8 cellular contexts compared by ENCODE assay signal in the genomic region with DNA sequence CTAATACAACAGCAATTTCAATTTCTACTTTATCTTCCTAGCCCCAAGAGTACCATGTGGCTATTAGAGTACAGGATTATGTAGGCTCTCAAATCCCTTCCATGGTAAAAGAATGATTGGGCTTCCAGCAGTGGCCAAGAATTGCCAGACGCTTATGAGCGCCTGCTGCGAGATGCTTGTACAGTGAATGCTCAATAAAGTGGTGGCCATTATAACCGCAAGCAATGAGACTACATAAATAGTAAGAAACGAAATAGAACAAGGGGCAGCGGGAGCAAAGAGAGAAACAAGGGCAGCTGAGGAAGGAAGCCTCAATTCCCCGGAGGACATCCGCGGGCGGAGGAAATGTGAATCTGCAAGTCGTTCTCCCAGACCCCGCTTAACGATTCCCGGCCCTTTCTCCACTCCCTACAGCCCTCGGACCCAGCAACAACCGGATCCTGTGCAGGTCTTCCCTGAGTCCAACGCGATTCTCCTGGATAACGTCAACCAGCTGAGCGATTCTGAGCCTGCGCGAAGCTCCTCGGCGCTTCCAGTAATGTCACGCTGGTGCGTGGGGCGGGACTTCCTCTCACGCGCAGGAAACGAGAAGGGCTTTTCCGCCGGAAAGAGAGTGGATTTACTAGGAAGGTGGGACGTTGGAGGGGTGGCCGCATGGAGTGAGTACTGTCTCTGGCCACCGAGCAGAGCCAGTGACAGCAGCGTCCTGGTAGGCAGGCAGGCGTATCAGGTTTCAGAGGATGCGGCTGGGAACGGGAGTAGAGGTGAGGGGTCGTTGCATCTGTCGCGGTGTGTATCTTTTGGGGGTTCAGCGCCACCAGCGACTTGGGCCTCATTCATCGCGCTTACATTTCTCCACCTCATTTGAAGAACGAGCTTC. TPM values are rescaled to one million over a fixed set of nuclear protein-coding genes. Genes with fewer than 3 reads are reported as not detected.
DNase-seq lines count a peak whose midpoint lies in the region; ATAC-seq and TF ChIP-seq lines count a peak whose summit lies in the region.

No MANE protein-coding gene starts in this region.

- H3K4me3 ChIP-seq in KMS-11 (IDR thresholded peaks at IDR 0.05; ENCODE audit: insufficient read depth, low read depth, low read length) (peak overlapping the region; percentile 54), Panc1 (ENCODE audit: low read depth in 2 of 2, low read length in 2 of 2) (peak overlapping the region; percentile 93 to 97), esophagus muscularis mucosa (peak overlapping the region; percentile 70 to 93 (median 82)), muscle layer of duodenum (ENCODE audit: low read depth in 1 of 2, low read length in 2 of 2) (peak overlapping the region; percentile 82 to 95)

- no peak for TF ChIP-seq EP300 in esophagus muscularis mucosa (IDR thresholded peaks at IDR 0.05)

- H3K9ac ChIP-seq in KMS-11 = peak overlapping the region; percentile 61; the same call in 1 of the 2 replicates

- CTCF ChIA-PET in Panc1 (lab: Charles Lee) = no interaction called here

- peak overlapping the region; percentile 86 for H3K27ac Mint-ChIP-seq in activated T-cell treated with anti-CD3 and anti-CD28 coated beads, Interleukin-2, amount 50 U/mL, for 72 hours

- H3K9me3 ChIP-seq in Panc1 (ENCODE audit: control insufficient read depth, insufficient read depth, low read depth, low read length) (no peaks in the 10 kb centered on the region), esophagus muscularis mucosa (no peaks in the 10 kb centered on the region), muscle layer of duodenum (ENCODE audit: control insufficient read depth in 1 of 2, low read length in 2 of 2) (no peaks in the 10 kb centered on the region)

- peaks cover 14 to 19% of the 10 kb centered on the region in 2 donors for H3K36me3 Mint-ChIP-seq in activated T-cell treated with anti-CD3 and anti-CD28 coated beads, Interleukin-2, amount 50 U/mL, for 72 hours (ENCODE audit: insufficient read depth in 2 of 2)

- no peaks in the 10 kb centered on the region for H3K9me3 Mint-ChIP-seq in activated T-cell treated with anti-CD3 and anti-CD28 coated beads, Interleukin-2, amount 50 U/mL, for 72 hours

- H3K4me1 Mint-ChIP-seq in activated T-cell treated with anti-CD3 and anti-CD28 coated beads, Interleukin-2, amount 50 U/mL, for 72 hours (ENCODE audit: low read depth) = peaks cover 63% of the 10 kb centered on the region

- no peaks in the 10 kb centered on the region for H3K27me3 Mint-ChIP-seq in activated T-cell treated with anti-CD3 and anti-CD28 coated beads, Interleukin-2, amount 50 U/mL, for 72 hours (ENCODE audit: low read depth)

- H3K27ac ChIP-seq in KMS-11 (peak overlapping the region; percentile 53), Panc1 (ENCODE audit: low read length) (peak overlapping the region; percentile 97), esophagus muscularis mucosa (replicated peaks in 1 of 4) (peak overlapping the region; percentile 87 to 90 (median 89)), muscle layer of duodenum (ENCODE audit: low read length) (peak overlapping the region; percentile 99)

- peaks cover 23% of the 10 kb centered on the region for H3K4me1 ChIP-seq in KMS-11 (ENCODE audit: low read depth, poor library complexity, severe bottlenecking)
- H3K4me1 ChIP-seq in Panc1 (ENCODE audit: control insufficient read depth, insufficient read depth, low read length) = peaks cover 12% of the 10 kb centered on the region
- peaks cover 17 to 44% (median 24%) of the 10 kb centered on the region in 4 donors for H3K4me1 ChIP-seq in esophagus muscularis mucosa
- peaks cover 14 to 15% of the 10 kb centered on the region in 2 donors for H3K4me1 ChIP-seq in muscle layer of duodenum (ENCODE audit: control insufficient read depth in 1 of 2, insufficient read depth in 2 of 2, low read length in 2 of 2)

- TSS peak; percentile 97 for BruUV-seq in Panc1 (replicated peaks; lab: Mats Ljungman, UMichigan)

- H2AFZ ChIP-seq in KMS-11 (ENCODE audit: low read depth) = peak overlapping the region; percentile 87

- H3K36me3 ChIP-seq in KMS-11 (ENCODE audit: insufficient read depth) (peaks cover 8% of the 10 kb centered on the region; the same call in 1 of the 2 replicates), Panc1 (ENCODE audit: control insufficient read depth, insufficient read depth, low read length) (peaks cover 8% of the 10 kb centered on the region), esophagus muscularis mucosa (peaks cover 6 to 26% (median 12%) of the 10 kb centered on the region in 4 donors), muscle layer of duodenum (ENCODE audit: control insufficient read depth in 1 of 2, insufficient read depth in 2 of 2, low read length in 2 of 2) (peaks cover 8 to 20% of the 10 kb centered on the region in 2 donors)

- in situ Hi-C loops in Panc1 (cut with HindIII; ENCODE audit: low pct_unique_long_range_greater_than_20kb, low sequenced_read_pairs) = no loop called here

- H3K27me3 ChIP-seq in KMS-11 (ENCODE audit: insufficient read depth, low read depth) (no peaks in the 10 kb centered on the region), Panc1 (ENCODE audit: control insufficient read depth, insufficient read depth, low read length) (no peaks in the 10 kb centered on the region), esophagus muscularis mucosa (no peaks in the 10 kb centered on the region), muscle layer of duodenum (ENCODE audit: low read depth, low read length) (no peaks in the 10 kb centered on the region)

- TF ChIP-seq CTCF in KMS-11 (conservative IDR thresholded peaks at IDR 0.05; ENCODE audit: low read depth, low read length) (0 out of 2 replicates have a peak, but pooled peaks have one; percentile 11), Panc1 (IDR thresholded peaks at IDR 0.05) (no peak), esophagus muscularis mucosa (IDR thresholded peaks at IDR 0.05) (peak in 1 of 3 experiments; percentile 8)

- H3K79me2 ChIP-seq in KMS-11 (ENCODE audit: insufficient read depth, low read depth) = peaks cover 41% of the 10 kb centered on the region

- peak; percentile 56 for TF ChIP-seq POLR2A in esophagus muscularis mucosa (IDR thresholded peaks at IDR 0.05; ENCODE audit: low read depth)

- peak overlapping the region; percentile 92 to 93 for H3K4me3 Mint-ChIP-seq in activated T-cell treated with anti-CD3 and anti-CD28 coated beads, Interleukin-2, amount 50 U/mL, for 72 hours

- 0% methylated on average over 47 of the region's 47 CpGs for WGBS in esophagus muscularis mucosa

- no peaks in the 10 kb centered on the region; the same call in 1 of the 2 replicates for H4K20me1 ChIP-seq in KMS-11 (ENCODE audit: insufficient read depth)

- POLR2A ChIA-PET in Panc1 (lab: Charles Lee) = interaction anchor here (0.8 to 1.3 kb wide), 3 partner anchors 17 to 31 kb away, joined by 3 to 4 read pairs (median 4); no protein-coding TSS in a partner anchor

- peak overlapping the region; percentile 93 for H3K4me2 ChIP-seq in KMS-11

- DNase-seq in DMS79 (lab: John Stamatoyannopoulos, UW) (peak; percentile 66), Panc1 (ENCODE audit: low read depth, low spot score) (peak; percentile 85), esophagus muscularis mucosa (ENCODE audit: extremely low spot score) (peak; percentile 96)
- peak; percentile 87 for DNase-seq in activated T-cell treated with anti-CD3 and anti-CD28 coated beads, Interleukin-2, amount 50 U/mL, for 72 hours
- DNase-seq in stimulated activated CD8-positive, alpha-beta memory T cell treated with anti-CD3 and anti-CD28 coated beads, Interleukin-7, amount 100 ng/mL, for 24 hours (ENCODE audit: low read depth) = peak; percentile 76

- ATAC-seq in GM21737 (IDR thresholded peaks at IDR 0.05; ENCODE audit: unreplicated experiment) (peak; percentile 92), Panc1 (peak; percentile 98)
- ATAC-seq in activated T-cell treated with anti-CD3 and anti-CD28 coated beads, Interleukin-2, amount 50 U/mL, for 72 hours (replicated peaks in 1 of 2) = peak; percentile 97 to 99

- intact Hi-C loops in Panc1 (cut with micrococcal nuclease; ENCODE audit: unreplicated experiment) (loop anchor here (10.0 kb wide), 1 partner anchor 205 kb away; the partner anchor contains the start of gene RPS17), esophagus muscularis mucosa (cut with DNase I) (loop anchor here (2.0 to 5.0 kb wide), 3 partner anchors 59 to 208 kb away; partner anchors contain the start of genes CPEB1, RPS17 and WHAMM)

RNA-seq across cellular contexts. Expression of gene AP3B2, which starts 40.5 kb away (rescaled TPM):
- total RNA-seq in Panc1 (2021; ENCODE audit: unreplicated experiment) (0.95 TPM), esophagus muscularis mucosa (1 to 10 TPM; 1.2 to 2.1 (median 1.7) TPM)
- polyA plus RNA-seq in Panc1 (2012; ENCODE audit: insufficient read length) = 1.1 TPM
- 1 to 10 TPM; 1.7 to 7.5 TPM for total RNA-seq in activated T-cell treated with anti-CD3 and anti-CD28 coated beads, Interleukin-2, amount 50 U/mL, for 72 hours

RNA-seq across cellular contexts. Expression of gene FSD2, which starts 55.7 kb away (rescaled TPM):
- total RNA-seq in Panc1 (2021; ENCODE audit: unreplicated experiment) (not detected), esophagus muscularis mucosa (not detected)
- not detected for polyA plus RNA-seq in Panc1 (2012; ENCODE audit: insufficient read length)
- not detected for total RNA-seq in activated T-cell treated with anti-CD3 and anti-CD28 coated beads, Interleukin-2, amount 50 U/mL, for 72 hours

RNA-seq across cellular contexts. Expression of gene WHAMM, which starts 59.2 kb away (rescaled TPM):
- total RNA-seq in Panc1 (2021; ENCODE audit: unreplicated experiment) (8.8 TPM), esophagus muscularis mucosa (10 to 100 TPM in 3 of 4 donors, 1 to 10 TPM in 1; 9.6 to 17.4 (median 14.2) TPM)
- 4.0 TPM for polyA plus RNA-seq in Panc1 (2012; ENCODE audit: insufficient read length)
- total RNA-seq in activated T-cell treated with anti-CD3 and anti-CD28 coated beads, Interleukin-2, amount 50 U/mL, for 72 hours = 1 to 10 TPM; 5.9 to 8.2 TPM

Comparison
In these comparisons a context has a peak if more than half of its experiments do, and no peak if none do; other contexts are left out.
1. Peak in every context shown above with its lines: DNase-seq, ATAC-seq, H3K4me3 ChIP-seq and H3K27ac ChIP-seq.